Comparison of ENCODE assay signal across 10 cellular contexts in the genomic region with DNA sequence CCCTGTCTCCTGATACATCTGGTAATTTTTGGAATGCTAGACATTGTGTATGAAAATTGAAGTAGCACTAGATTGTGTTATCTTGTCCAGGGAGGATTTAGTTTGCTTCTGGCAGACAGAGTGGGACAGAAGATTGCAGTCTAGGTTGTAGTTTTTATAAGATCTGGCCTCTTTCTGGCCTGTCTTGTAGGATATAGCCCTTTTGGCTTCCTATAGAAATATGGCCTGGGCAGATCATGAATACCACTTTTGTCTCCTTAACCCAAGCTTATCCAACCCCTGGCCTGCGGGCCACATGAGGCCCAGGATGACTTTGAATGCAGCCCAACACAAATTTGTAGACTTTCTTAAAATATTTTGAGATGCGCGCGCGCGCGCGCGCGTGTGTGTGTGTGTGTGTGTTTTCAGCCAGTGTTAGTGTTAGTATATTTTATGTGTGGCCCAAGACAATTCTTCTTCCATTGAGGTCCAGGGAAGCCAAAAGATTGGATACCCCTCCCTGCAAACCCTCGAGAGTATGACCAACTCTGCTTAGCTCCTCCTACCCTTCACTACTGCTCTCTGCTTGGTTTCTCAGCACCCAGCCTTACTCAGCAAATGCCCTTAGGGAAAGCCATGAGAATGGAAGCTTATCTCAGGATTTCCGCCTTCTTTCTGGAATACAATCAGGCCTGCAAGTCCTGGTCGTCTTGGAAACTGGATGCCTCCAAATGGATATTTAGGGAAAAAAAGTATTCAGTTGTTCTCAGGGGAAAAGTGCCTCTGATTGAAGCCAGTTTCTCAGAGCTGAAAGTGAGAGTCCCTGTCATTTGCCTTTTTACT. TPM values are rescaled to one million over a fixed set of nuclear protein-coding genes. Genes with fewer than 3 reads are reported as not detected.
DNase-seq lines count a peak whose midpoint lies in the region; ATAC-seq lines count a peak whose summit lies in the region.
"Had no signal": no experiment of that assay in that cellular context is flagged by ENCODE, and none has a peak within 500 bp of the region (broad histone marks: within the 10 kb centered on the region; RNA-seq: fewer than 3 reads in every experiment).

No MANE protein-coding gene starts in this region.

- H3K9me3 ChIP-seq in effector memory CD4-positive, alpha-beta T cell (ENCODE audit: control insufficient read depth, low read length) = no peaks in the 10 kb centered on the region

- H3K36me3 Mint-ChIP-seq in activated T-helper 2 cell treated with anti-CD3 and anti-CD28 coated beads, Interferon-gamma antibody, Interleukin-2, Interleukin-4, amounts not matched to agents 10 μg/mL and 5 μg/mL and 100 μg/mL, durations not matched to agents 14 hours and 24 hours and 36 hours (ENCODE audit: low read depth) = peaks cover 28% of the 10 kb centered on the region

- no peaks in the 10 kb centered on the region for H3K27me3 ChIP-seq in effector memory CD4-positive, alpha-beta T cell (replicated peaks; ENCODE audit: control insufficient read depth, insufficient read depth, low read length, poor library complexity, severe bottlenecking)

- H3K9me3 Mint-ChIP-seq in activated T-helper 2 cell treated with anti-CD3 and anti-CD28 coated beads, Interferon-gamma antibody, Interleukin-2, Interleukin-4, amounts not matched to agents 10 μg/mL and 5 μg/mL and 100 μg/mL, durations not matched to agents 14 hours and 24 hours and 36 hours = no peaks in the 10 kb centered on the region

- ATAC-seq in HG02938 (IDR thresholded peaks at IDR 0.05; ENCODE audit: unreplicated experiment) (peak; percentile 41), HG02852 (IDR thresholded peaks at IDR 0.05; ENCODE audit: unreplicated experiment) (no peak)

- peak; percentile 92 for DNase-seq in COLO829 (ENCODE audit: low spot score)
- DNase-seq in activated T-helper 2 cell treated with anti-CD3 and anti-CD28 coated beads, Interferon-gamma antibody, Interleukin-2, Interleukin-4, amounts not matched to agents 10 μg/mL and 5 μg/mL and 100 μg/mL, durations not matched to agents 14 hours and 24 hours and 36 hours (ENCODE audit: low spot score) = no peak
- DNase-seq in iPS-NIHi11 (ENCODE audit: low spot score) = peak; percentile 80
- no peak for DNase-seq in NK-92 (lab: John Stamatoyannopoulos, UW; ENCODE audit: unreplicated experiment)
- no peak for DNase-seq in effector memory CD4-positive, alpha-beta T cell
- no peak for DNase-seq in HT-29 (ENCODE audit: low spot score)
- DNase-seq: GF-D8; stimulated activated CD4-positive, alpha-beta T cell treated with anti-CD3 and anti-CD28 coated beads, Interleukin-15, amount 100 ng/mL, for 24 hours had no signal

- no peak overlapping the region for H3K4me3 Mint-ChIP-seq in activated T-helper 2 cell treated with anti-CD3 and anti-CD28 coated beads, Interferon-gamma antibody, Interleukin-2, Interleukin-4, amounts not matched to agents 10 μg/mL and 5 μg/mL and 100 μg/mL, durations not matched to agents 14 hours and 24 hours and 36 hours (ENCODE audit: low read depth)

- H3K4me1 Mint-ChIP-seq in activated T-helper 2 cell treated with anti-CD3 and anti-CD28 coated beads, Interferon-gamma antibody, Interleukin-2, Interleukin-4, amounts not matched to agents 10 μg/mL and 5 μg/mL and 100 μg/mL, durations not matched to agents 14 hours and 24 hours and 36 hours (ENCODE audit: low read depth) = peaks cover 60% of the 10 kb centered on the region

- intact Hi-C loops in activated T-helper 2 cell treated with anti-CD3 and anti-CD28 coated beads, Interferon-gamma antibody, Interleukin-2, Interleukin-4, amounts not matched to agents 10 μg/mL and 5 μg/mL and 100 μg/mL, durations not matched to agents 14 hours and 24 hours and 36 hours (cut with micrococcal nuclease) = no loop called here

- H3K4me3 ChIP-seq in effector memory CD4-positive, alpha-beta T cell (ENCODE audit: insufficient read depth, low read depth, low read length, poor library complexity, severe bottlenecking) = no peak overlapping the region

- H3K27ac ChIP-seq in effector memory CD4-positive, alpha-beta T cell (ENCODE audit: insufficient read depth, low read length, poor library complexity, severe bottlenecking) = no peak overlapping the region

- H3K36me3 ChIP-seq in effector memory CD4-positive, alpha-beta T cell (ENCODE audit: control insufficient read depth, insufficient read depth, low read length) = no peaks in the 10 kb centered on the region

- no peaks in the 10 kb centered on the region for H3K27me3 Mint-ChIP-seq in activated T-helper 2 cell treated with anti-CD3 and anti-CD28 coated beads, Interferon-gamma antibody, Interleukin-2, Interleukin-4, amounts not matched to agents 10 μg/mL and 5 μg/mL and 100 μg/mL, durations not matched to agents 14 hours and 24 hours and 36 hours (ENCODE audit: low read depth)

- no peaks in the 10 kb centered on the region for H3K4me1 ChIP-seq in effector memory CD4-positive, alpha-beta T cell (ENCODE audit: control insufficient read depth, insufficient read depth, low read length, poor library complexity, severe bottlenecking)

- peak overlapping the region; percentile 2 for H3K27ac Mint-ChIP-seq in activated T-helper 2 cell treated with anti-CD3 and anti-CD28 coated beads, Interferon-gamma antibody, Interleukin-2, Interleukin-4, amounts not matched to agents 10 μg/mL and 5 μg/mL and 100 μg/mL, durations not matched to agents 14 hours and 24 hours and 36 hours

RNA-seq across cellular contexts. Expression of a gene that starts 26.6 kb away (rescaled TPM):
- 31.1 and 31.5 TPM in 2 replicates for total RNA-seq in activated T-helper 2 cell treated with anti-CD3 and anti-CD28 coated beads, Interferon-gamma antibody, Interleukin-2, Interleukin-4, amounts not matched to agents 10 μg/mL and 5 μg/mL and 100 μg/mL, durations not matched to agents 14 hours and 24 hours and 36 hours
- total RNA-seq in HT-29 (2014; rRNA removed; shearing (Covaris generic)) = not detected in 2 replicates

Comparison
In these comparisons a context has a peak if more than half of its experiments do, and no peak if none do; other contexts are left out.
1. DNase-seq: peak in COLO829 (single experiment) and iPS-NIHi11 (single experiment); none in activated T-helper 2 cell treated with anti-CD3 and anti-CD28 coated beads, Interferon-gamma antibody, Interleukin-2, Interleukin-4, amounts not matched to agents 10 μg/mL and 5 μg/mL and 100 μg/mL, durations not matched to agents 14 hours and 24 hours and 36 hours (single experiment), NK-92 (single experiment), effector memory CD4-positive, alpha-beta T cell (0 of 3) and HT-29 (single experiment).
2. RNA of a gene that starts 26.6 kb away (total RNA-seq): 31.1 to 31.5 TPM in activated T-helper 2 cell treated with anti-CD3 and anti-CD28 coated beads, Interferon-gamma antibody, Interleukin-2, Interleukin-4, amounts not matched to agents 10 μg/mL and 5 μg/mL and 100 μg/mL, durations not matched to agents 14 hours and 24 hours and 36 hours; not detected in HT-29; every median in the first group is over 10 times any median in the second.